ENCODE assay signal across 15 cellular contexts in genomic region chr11:63698976-63699733, GRCh38. TPM values are rescaled to one million over a fixed set of nuclear protein-coding genes. Genes with fewer than 3 reads are reported as not detected.
DNase-seq lines count a peak whose midpoint lies in the region; ATAC-seq and TF ChIP-seq lines count a peak whose summit lies in the region.
"Had no signal": no experiment of that assay in that cellular context is flagged by ENCODE, and none has a peak within 500 bp of the region (broad histone marks: within the 10 kb centered on the region; RNA-seq: fewer than 3 reads in every experiment).

No MANE protein-coding gene starts in this region.

- 63 to 78% methylated on average over 11 of the region's 11 CpGs for WGBS in testis, 2 donors
- WGBS in hepatocyte (ENCODE audit: low lambda C conversion rate, missing lambda C conversion rate), result 78% methylated on average over 11 of the region's 11 CpGs

- H3K4me3 ChIP-seq in Karpas-422 (ENCODE audit: low read length) (no peak overlapping the region), subcutaneous abdominal adipose tissue (ENCODE audit: low read depth in 1 of 5, low read length in 5 of 5) (no peak overlapping the region), testis (no peak overlapping the region), hepatocyte (no peak overlapping the region)
- H3K4me3 ChIP-seq: tibial nerve had no signal

- DNase-seq in Karpas-422 (no peak), left colon (no peak), testis (no peak), hepatocyte (ENCODE audit: low spot score) (no peak), NCI-H446 treated with DMSO at 0.1 percent for 48 hours (lab: John Stamatoyannopoulos, UW) (no peak)
- DNase-seq: activated effector memory CD4-positive, alpha-beta T cell treated with anti-CD3 and anti-CD28 coated beads, Interleukin-2, amount 50 U/mL, for 16 hours; brain microvascular endothelial cell; CD4-positive, CD25-positive, alpha-beta regulatory T cell; effector memory CD4-positive, alpha-beta T cell; immature natural killer cell; NCI-H2029; posterior cingulate gyrus had no signal

- H3K79me2 ChIP-seq in Karpas-422 (ENCODE audit: low read length) (peaks cover 90% of the 10 kb centered on the region), hepatocyte (peaks cover 72% of the 10 kb centered on the region)

- intact Hi-C loops in left colon (cut with DNase I, micrococcal nuclease), result no loop called here
- intact Hi-C loops in testis (cut with DNase I; ENCODE audit: low total_unique reads), result no loop called here

- TF ChIP-seq POLR2A in testis (IDR thresholded peaks at IDR 0.05), result no peak

- 0 out of 2 replicates have a peak, but pooled peaks cover 3% of the 10 kb centered on the region for H4K20me1 ChIP-seq in Karpas-422 (ENCODE audit: insufficient read depth, low read depth, low read length)
- no peaks in the 10 kb centered on the region for H4K20me1 ChIP-seq in hepatocyte (ENCODE audit: insufficient read depth, poor library complexity, severe bottlenecking)

- H2AFZ ChIP-seq in Karpas-422 (ENCODE audit: low read length) (no peak overlapping the region), hepatocyte (no peak overlapping the region)

- H3K36me3 ChIP-seq in Karpas-422 (ENCODE audit: insufficient read depth, low read length) (0 out of 2 replicates have a peak, but pooled peaks cover 3% of the 10 kb centered on the region), subcutaneous abdominal adipose tissue (ENCODE audit: control insufficient read depth in 5 of 5, insufficient read depth in 5 of 5, low read length in 5 of 5) (peaks cover 0 to 7% (median 0%) of the 10 kb centered on the region in 5 donors), testis (ENCODE audit: low read depth, missing control alignments) (no peaks in the 10 kb centered on the region), hepatocyte (replicated peaks; ENCODE audit: insufficient read depth, low read depth) (no peaks in the 10 kb centered on the region)
- H3K36me3 ChIP-seq: brain microvascular endothelial cell, tibial nerve had no signal

- TF ChIP-seq CTCF in VCaP (conservative IDR thresholded peaks at IDR 0.05) (no peak), testis (IDR thresholded peaks at IDR 0.05) (no peak), hepatocyte (IDR thresholded peaks at IDR 0.05; ENCODE audit: poor library complexity) (no peak)

- H3K9me2 ChIP-seq in Karpas-422 (replicated peaks; ENCODE audit: insufficient read depth, low read length) (no peaks in the 10 kb centered on the region), hepatocyte (replicated peaks; ENCODE audit: insufficient read depth) (no peaks in the 10 kb centered on the region)

- H3K9ac ChIP-seq in Karpas-422 (ENCODE audit: low read length) (no peak overlapping the region), subcutaneous abdominal adipose tissue (ENCODE audit: low read length in 5 of 5) (peak overlapping the region in 1 of 5 donors; percentile 7)

- H3K27ac ChIP-seq in Karpas-422 (ENCODE audit: low read length) (0 out of 2 replicates have a peak overlapping the region, but pooled peaks have one; percentile 25), VCaP (peak overlapping the region; percentile 58), subcutaneous abdominal adipose tissue (ENCODE audit: low read depth, low read length) (peak overlapping the region; percentile 34), testis (no peak overlapping the region), hepatocyte (no peak overlapping the region)
- H3K27ac ChIP-seq: brain microvascular endothelial cell, tibial nerve had no signal

- H3K27me3 ChIP-seq in Karpas-422 (ENCODE audit: low read length) (no peaks in the 10 kb centered on the region), subcutaneous abdominal adipose tissue (ENCODE audit: control insufficient read depth in 5 of 5, insufficient read depth in 4 of 5, low read length in 5 of 5) (no peaks in the 10 kb centered on the region), testis (no peaks in the 10 kb centered on the region), hepatocyte (no peaks in the 10 kb centered on the region)
- H3K27me3 ChIP-seq: brain microvascular endothelial cell, tibial nerve had no signal

- H3K4me2 ChIP-seq in Karpas-422 (ENCODE audit: low read depth, low read length, poor library complexity, severe bottlenecking) (no peak overlapping the region), hepatocyte (no peak overlapping the region)

- ATAC-seq in left colon, result peak; percentile 98

- H3K4me1 ChIP-seq in Karpas-422 (ENCODE audit: low read length) (peaks cover 34% of the 10 kb centered on the region), subcutaneous abdominal adipose tissue (ENCODE audit: control insufficient read depth in 5 of 5, insufficient read depth in 5 of 5, low read length in 5 of 5) (peaks cover 2 to 17% (median 9%) of the 10 kb centered on the region in 5 donors), testis (peaks cover 10% of the 10 kb centered on the region), hepatocyte (ENCODE audit: insufficient read depth) (peaks cover 5% of the 10 kb centered on the region)

- H3K9me3 ChIP-seq in Karpas-422 (ENCODE audit: low read length) (no peaks in the 10 kb centered on the region), subcutaneous abdominal adipose tissue (ENCODE audit: control insufficient read depth in 5 of 5, low read length in 5 of 5) (no peaks in the 10 kb centered on the region), testis (no peaks in the 10 kb centered on the region), hepatocyte (ENCODE audit: low read depth) (no peaks in the 10 kb centered on the region)
- H3K9me3 ChIP-seq: tibial nerve had no signal

RNA-seq across cellular contexts. Expression of gene RTN3, which starts 17.9 kb away (rescaled TPM):
- total RNA-seq in Karpas-422 (2014; rRNA removed; shearing (Covaris generic); ENCODE audit: low replicate concordance), result 89.1 and 118 TPM in 2 replicates
- total RNA-seq in left colon, result 100 to 1,000 TPM; 121 to 124 TPM
- total RNA-seq in testis, result 10 to 100 TPM; 75.6 to 81.6 TPM
- polyA plus RNA-seq in testis (ENCODE audit: insufficient read depth, low read depth, low replicate concordance), result 103 TPM
- total RNA-seq in hepatocyte, result 85.4 and 89.9 TPM in 2 replicates
- 84.0 and 108 TPM in 2 replicates for polyA plus RNA-seq in hepatocyte

RNA-seq across cellular contexts. Expression of gene ATL3, which starts 28.0 kb away (rescaled TPM):
- total RNA-seq in Karpas-422 (2014; rRNA removed; shearing (Covaris generic); ENCODE audit: low replicate concordance), result 29.5 and 35.9 TPM in 2 replicates
- total RNA-seq in left colon, result 10 to 100 TPM; 54.5 to 56.6 TPM
- total RNA-seq in testis, result 10 to 100 TPM; 51.1 to 63.9 TPM
- 66.4 TPM for polyA plus RNA-seq in testis (ENCODE audit: insufficient read depth, low read depth, low replicate concordance)
- total RNA-seq in hepatocyte, result 30.1 and 36.2 TPM in 2 replicates
- 8.7 and 9.7 TPM in 2 replicates for polyA plus RNA-seq in hepatocyte

Comparison
In these comparisons a context has a peak if more than half of its experiments do, and no peak if none do; other contexts are left out.
1. H3K27ac ChIP-seq: peak in Karpas-422 (single experiment), VCaP (single experiment) and subcutaneous abdominal adipose tissue (single experiment); none in testis (0 of 2) and hepatocyte (single experiment).